ENCODE assay signal across 3 cellular contexts in genomic region chr18:45026162-45026561, GRCh38.
TF ChIP-seq lines count a peak whose summit lies in the region.

No MANE protein-coding gene starts in this region.

TF ChIP-seq in SK-N-SH, 30 proteins besides CTCF, POLR2A, EP300 and RAD21:
- TF ChIP-seq TEAD4 (IDR thresholded peaks at IDR 0.05; ENCODE audit: borderline replicate concordance, insufficient read depth) (no peak), JUND (IDR thresholded peaks at IDR 0.05) (no peak), USF1 (IDR thresholded peaks at IDR 0.05; ENCODE audit: borderline replicate concordance, low read depth) (no peak), RXRA (IDR thresholded peaks at IDR 0.05; ENCODE audit: borderline replicate concordance, low read depth) (no peak), TCF12 (IDR thresholded peaks at IDR 0.05) (no peak), RFX5 (IDR thresholded peaks at IDR 0.05; ENCODE audit: low read length) (no peak), MXI1 (IDR thresholded peaks at IDR 0.05; ENCODE audit: low read depth, low read length) (no peak), EZH2phosphoT487 (IDR thresholded peaks at IDR 0.05; ENCODE audit: borderline replicate concordance, low read depth) (no peak), NFIC (IDR thresholded peaks at IDR 0.05; ENCODE audit: borderline replicate concordance) (no peak), SMC3 (IDR thresholded peaks at IDR 0.05; ENCODE audit: low read depth, low read length) (no peak), FOSL2 (IDR thresholded peaks at IDR 0.05; ENCODE audit: borderline replicate concordance, low read depth) (no peak), PBX3 (IDR thresholded peaks at IDR 0.05) (no peak), ELF1 (IDR thresholded peaks at IDR 0.05) (no peak), FOXM1 (IDR thresholded peaks at IDR 0.05; ENCODE audit: low read depth) (no peak), ZBTB33 (IDR thresholded peaks at IDR 0.05; ENCODE audit: borderline replicate concordance, low read depth) (no peak), YY1 (IDR thresholded peaks at IDR 0.05; ENCODE audit: low read depth) (no peak)

TF ChIP-seq in SK-N-SH treated with all-trans-retinoic acid at 6 μM for 48 hours, 23 proteins besides CTCF, POLR2A, EP300 and RAD21:
- no peak for TF ChIP-seq CSDC2 (CRISPR knock-in tag; IDR thresholded peaks at IDR 0.05)
- TF ChIP-seq ESRRG (CRISPR knock-in tag; IDR thresholded peaks at IDR 0.05) = no peak
- TF ChIP-seq RARB (CRISPR knock-in tag; IDR thresholded peaks at IDR 0.05) = no peak
- TF ChIP-seq BACH2 (CRISPR knock-in tag; IDR thresholded peaks at IDR 0.05; ENCODE audit: borderline replicate concordance) = no peak
- TF ChIP-seq ARNTL (CRISPR knock-in tag; IDR thresholded peaks at IDR 0.05; ENCODE audit: borderline replicate concordance, low read depth) = no peak
- no peak for TF ChIP-seq TSHZ2 (CRISPR knock-in tag; IDR thresholded peaks at IDR 0.05)
- TF ChIP-seq ZNF565 (CRISPR knock-in tag; conservative IDR thresholded peaks at IDR 0.05; ENCODE audit: low read depth) = no peak
- no peak for TF ChIP-seq SNAI2 (CRISPR knock-in tag; IDR thresholded peaks at IDR 0.05)
- no peak for TF ChIP-seq ZNF8 (CRISPR knock-in tag; IDR thresholded peaks at IDR 0.05)
- no peak for TF ChIP-seq PATZ1 (CRISPR knock-in tag; IDR thresholded peaks at IDR 0.05; ENCODE audit: borderline replicate concordance)
- no peak for TF ChIP-seq TOX (CRISPR knock-in tag; IDR thresholded peaks at IDR 0.05; ENCODE audit: borderline replicate concordance)
- no peak for TF ChIP-seq PPARA (CRISPR knock-in tag; IDR thresholded peaks at IDR 0.05; ENCODE audit: borderline replicate concordance)
- TF ChIP-seq CSRNP3 (CRISPR knock-in tag; IDR thresholded peaks at IDR 0.05) = no peak
- TF ChIP-seq ISL1 (CRISPR knock-in tag; IDR thresholded peaks at IDR 0.05) = no peak
- no peak for TF ChIP-seq ZFP3 (CRISPR knock-in tag; IDR thresholded peaks at IDR 0.05)
- no peak for TF ChIP-seq CREB5 (CRISPR knock-in tag; IDR thresholded peaks at IDR 0.05; ENCODE audit: low read depth)

TF ChIP-seq in GM12878, 131 proteins besides CTCF, POLR2A, EP300 and RAD21:
- TF ChIP-seq CEBPB (IDR thresholded peaks at IDR 0.05; ENCODE audit: borderline replicate concordance in 1 of 2, low read depth in 2 of 2, low read length in 2 of 2) (no peak), STAT1 (conservative IDR thresholded peaks at IDR 0.05) (no peak), REST (IDR thresholded peaks at IDR 0.05; ENCODE audit: low read depth, low read length) (no peak), E2F4 (IDR thresholded peaks at IDR 0.05; ENCODE audit: low read depth, low read length) (no peak), SREBF1 (IDR thresholded peaks at IDR 0.05; ENCODE audit: low read length) (no peak), CEBPZ (IDR thresholded peaks at IDR 0.05; ENCODE audit: low read depth, low read length) (no peak), POLR2AphosphoS5 (IDR thresholded peaks at IDR 0.05; ENCODE audit: low read length) (no peak), E2F8 (IDR thresholded peaks at IDR 0.05; ENCODE audit: low read depth, partially characterized antibody) (no peak), KAT2A (conservative IDR thresholded peaks at IDR 0.05; ENCODE audit: control insufficient read depth, low read depth, low read length) (no peak), SIN3A (IDR thresholded peaks at IDR 0.05; ENCODE audit: low read depth, low read length) (no peak), SIX5 (IDR thresholded peaks at IDR 0.05; ENCODE audit: low read depth, low read length, severe bottlenecking) (no peak), NFIC (IDR thresholded peaks at IDR 0.05; ENCODE audit: low read depth, low read length) (no peak), BCLAF1 (IDR thresholded peaks at IDR 0.05) (no peak), SP1 (IDR thresholded peaks at IDR 0.05; ENCODE audit: low read depth, low read length) (no peak)
